Comparison of ENCODE assay signal across 25 cellular contexts in the genomic region with DNA sequence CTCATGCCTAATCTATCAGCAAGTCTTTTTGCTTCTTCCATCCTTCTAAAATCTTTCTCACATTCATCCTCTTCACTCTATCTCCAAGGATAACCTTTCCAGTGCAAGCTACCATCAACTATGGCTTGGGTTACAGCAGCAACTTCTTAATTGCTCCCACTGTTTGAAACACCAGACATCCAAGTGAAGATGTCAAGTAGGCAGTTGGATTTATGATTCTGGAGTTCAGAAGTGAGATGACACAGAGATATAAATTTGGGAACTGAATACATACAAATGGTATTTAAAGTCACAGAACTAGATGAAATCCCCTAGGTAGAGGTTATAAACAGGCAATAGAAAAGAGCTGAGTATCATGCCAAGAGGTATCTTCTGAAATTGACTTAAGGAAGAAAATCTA.
"Had no signal": no experiment of that assay in that cellular context is flagged by ENCODE, and none has a peak within 500 bp of the region (broad histone marks: within the 10 kb centered on the region; RNA-seq: fewer than 3 reads in every experiment).

No MANE protein-coding gene starts in this region.

- H3K4me3 ChIP-seq: breast epithelium, coronary artery, lower lobe of right lung, ovary, skin epidermis, stomach, suprapubic skin, tibial nerve had no signal

- H3K9me3 Mint-ChIP-seq: activated T-cell treated with anti-CD3 and anti-CD28 coated beads, Interleukin-2, amount 50 U/mL, for 72 hours; endodermal cell; natural killer cell treated with Interleukin-12 subunit alpha and Interleukin-12 subunit beta and Interleukin-15 and Interleukin-18, amount 100 ng/mL, for 72 hours; stimulated activated memory B cell treated with anti-CD40 and anti-IgM and Interleukin-4, amounts not matched to agents 10 μg/mL and 1 μg/mL and 100 μg/mL, for 72 hours; WTC11 had no signal

- H3K27me3 Mint-ChIP-seq: natural killer cell treated with Interleukin-12 subunit alpha and Interleukin-12 subunit beta and Interleukin-15 and Interleukin-18, amount 100 ng/mL, for 72 hours; stimulated activated memory B cell treated with anti-CD40 and anti-IgM and Interleukin-4, amounts not matched to agents 10 μg/mL and 1 μg/mL and 100 μg/mL, for 72 hours had no signal

- H3K9me3 ChIP-seq: breast epithelium, lower lobe of right lung, neutrophil, ovary, stomach, suprapubic skin, tibial nerve had no signal

- H3K27me3 ChIP-seq: breast epithelium, neutrophil, ovary, stomach, suprapubic skin, tibial nerve had no signal

- H3K27ac ChIP-seq: breast epithelium, coronary artery, lower lobe of right lung, neutrophil, ovary, skin epidermis, stomach, suprapubic skin, tibial nerve had no signal

- DNase-seq: activated CD4-positive, alpha-beta T cell treated with anti-CD3 and anti-CD28 coated beads, Interleukin-2, amount 50 U/mL, for 48 hours; activated CD8-positive, alpha-beta memory T cell treated with anti-CD3 and anti-CD28 coated beads, Interleukin-2, amount 50 U/mL, for 48 hours; activated gamma-delta T cell; activated naive CD4-positive, alpha-beta T cell treated with anti-CD3 and anti-CD28 coated beads, Interleukin-2, amount 50 U/mL, for 16 hours; activated T-cell treated with anti-CD3 and anti-CD28 coated beads, Interleukin-2, amount 50 U/mL, for 72 hours; cerebellar nuclear complex; endodermal cell; foreskin fibroblast; kidney; lower lobe of right lung; ovary; right cardiac atrium; stomach; T-helper 1 cell; T-helper 9 cell had no signal

- H3K27ac Mint-ChIP-seq: activated T-cell treated with anti-CD3 and anti-CD28 coated beads, Interleukin-2, amount 50 U/mL, for 72 hours; stimulated activated memory B cell treated with anti-CD40 and anti-IgM and Interleukin-4, amounts not matched to agents 10 μg/mL and 1 μg/mL and 100 μg/mL, for 72 hours; WTC11 had no signal

- ATAC-seq: activated T-cell treated with anti-CD3 and anti-CD28 coated beads, Interleukin-2, amount 50 U/mL, for 72 hours; left lobe of liver; lower lobe of right lung; natural killer cell treated with Interleukin-12 subunit alpha and Interleukin-12 subunit beta and Interleukin-15 and Interleukin-18, amount 100 ng/mL, for 72 hours; right cardiac atrium; stimulated activated memory B cell treated with anti-CD40 and anti-IgM and Interleukin-4, amounts not matched to agents 10 μg/mL and 1 μg/mL and 100 μg/mL, for 72 hours; WTC11 had no signal

- H3K4me3 Mint-ChIP-seq: activated T-cell treated with anti-CD3 and anti-CD28 coated beads, Interleukin-2, amount 50 U/mL, for 72 hours; endodermal cell; stimulated activated memory B cell treated with anti-CD40 and anti-IgM and Interleukin-4, amounts not matched to agents 10 μg/mL and 1 μg/mL and 100 μg/mL, for 72 hours; WTC11 had no signal

- H3K36me3 ChIP-seq: breast epithelium, ovary had no signal
